ENCODE assay signal across 12 cellular contexts in the genomic region with DNA sequence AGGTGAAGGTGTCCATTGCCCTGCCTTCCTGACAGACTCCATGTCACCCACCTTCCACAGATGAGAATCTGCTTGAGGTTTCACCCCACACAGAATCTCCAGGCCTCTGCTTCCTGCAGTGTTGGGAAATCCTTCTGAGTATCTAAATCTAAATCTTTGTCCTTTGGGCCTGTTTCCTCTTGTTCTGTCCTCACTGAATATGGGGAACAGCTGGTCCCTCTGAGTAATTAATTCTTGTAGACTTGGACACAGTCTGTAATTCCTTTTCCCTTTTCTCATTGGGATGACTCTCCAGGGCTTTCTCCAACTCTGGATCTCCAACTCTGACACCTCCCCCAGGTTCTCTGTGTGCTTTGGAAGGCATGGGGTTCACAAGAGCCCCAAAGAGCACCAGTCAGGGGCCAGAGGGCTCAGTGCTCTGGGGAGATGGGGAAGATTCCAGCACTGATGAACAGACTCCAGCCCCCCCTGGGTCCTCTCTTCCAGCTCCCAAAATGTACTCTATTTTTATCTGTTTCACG. TPM values are rescaled to one million over a fixed set of nuclear protein-coding genes. Genes with fewer than 3 reads are reported as not detected.
A peak's percentile ranks its signal among the peaks of the same experiment; 100 is the strongest.
DNase-seq lines count a peak whose midpoint lies in the region; ATAC-seq lines count a peak whose summit lies in the region.
"Had no signal": no experiment of that assay in that cellular context is flagged by ENCODE, and none has a peak within 500 bp of the region (broad histone marks: within the 10 kb centered on the region; RNA-seq: fewer than 3 reads in every experiment).

No MANE protein-coding gene starts in this region.

- H3K36me3 ChIP-seq in esophagus (ENCODE audit: control insufficient read depth in 2 of 2, insufficient read depth in 2 of 2, low read length in 1 of 2) (no peaks in the 10 kb centered on the region), muscle layer of colon (ENCODE audit: insufficient read depth, low read length) (no peaks in the 10 kb centered on the region), urinary bladder (ENCODE audit: insufficient read depth) (no peaks in the 10 kb centered on the region)

- H3K27me3 ChIP-seq in esophagus (ENCODE audit: control insufficient read depth in 1 of 2, insufficient read depth in 2 of 2, low read length in 2 of 2) (peaks cover 0 to 6% of the 10 kb centered on the region in 2 donors), muscle layer of colon (ENCODE audit: control insufficient read depth in 1 of 2, insufficient read depth in 2 of 2, low read length in 2 of 2) (peaks cover 8 to 21% of the 10 kb centered on the region in 2 donors)

- peaks cover 0 to 3% of the 10 kb centered on the region in 2 donors for H3K9me3 ChIP-seq in esophagus (ENCODE audit: control insufficient read depth in 2 of 2, insufficient read depth in 1 of 2, low read depth in 1 of 2, low read length in 1 of 2)
- no peaks in the 10 kb centered on the region for H3K9me3 ChIP-seq in muscle layer of colon (ENCODE audit: low read length)

- ATAC-seq in GM19351 (IDR thresholded peaks at IDR 0.05; ENCODE audit: unreplicated experiment): no peak
- no peak for ATAC-seq in GM21723 (IDR thresholded peaks at IDR 0.05; ENCODE audit: unreplicated experiment)
- ATAC-seq: naive thymus-derived CD8-positive, alpha-beta T cell had no signal

- peak overlapping the region; percentile 76 to 78 for H3K27ac ChIP-seq in esophagus (ENCODE audit: low read depth in 2 of 2, low read length in 1 of 2)
- H3K27ac ChIP-seq in muscle layer of colon (ENCODE audit: low read depth, low read length): peak overlapping the region; percentile 35
- H3K27ac ChIP-seq in urinary bladder (ENCODE audit: low read depth): peak overlapping the region; percentile 86
- H3K27ac ChIP-seq: 22Rv1 had no signal

- DNase-seq in NCI-H1694 treated with DMSO at 0.1 percent for 48 hours (lab: John Stamatoyannopoulos, UW) (peak; percentile 4), NCI-H1694 (lab: John Stamatoyannopoulos, UW) (no peak), NCI-H748 (lab: John Stamatoyannopoulos, UW; ENCODE audit: unreplicated experiment) (no peak)
- DNase-seq: NCI-H774 had no signal

- H3K4me3 ChIP-seq in esophagus (ENCODE audit: low read depth in 1 of 2, low read length in 2 of 2) (no peak overlapping the region), muscle layer of colon (ENCODE audit: low read depth in 1 of 2, low read length in 2 of 2) (no peak overlapping the region), urinary bladder (ENCODE audit: low read depth, low read length) (no peak overlapping the region)

- H3K4me1 ChIP-seq in esophagus (ENCODE audit: control insufficient read depth in 2 of 2, insufficient read depth in 2 of 2, low read length in 1 of 2) (peaks cover 0 to 4% of the 10 kb centered on the region in 2 donors), muscle layer of colon (ENCODE audit: insufficient read depth, low read length) (peaks cover 15% of the 10 kb centered on the region), urinary bladder (ENCODE audit: insufficient read depth) (no peaks in the 10 kb centered on the region)

- no peak overlapping the region for H3K9ac ChIP-seq in muscle layer of colon (ENCODE audit: low read length)

- 43 to 47% methylated on average over 1 of the region's 1 CpG for WGBS in esophagus, 2 donors
- WGBS in urinary bladder: 34% methylated on average over 1 of the region's 1 CpG

RNA-seq across cellular contexts. Expression of a gene that starts 2.3 kb away (rescaled TPM):
- polyA plus RNA-seq in esophagus (1 to 10 TPM; 3.4 to 5.2 TPM), urinary bladder (71.7 TPM)
- total RNA-seq in urinary bladder: 47.9 TPM
- total RNA-seq: naive thymus-derived CD8-positive, alpha-beta T cell had no signal
- polyA plus RNA-seq: naive thymus-derived CD8-positive, alpha-beta T cell had no signal

RNA-seq across cellular contexts. Expression of a gene that starts 17.1 kb away (rescaled TPM):
- polyA plus RNA-seq in esophagus (not detected), urinary bladder (not detected)
- not detected for total RNA-seq in urinary bladder
- total RNA-seq: esophagus mucosa; naive thymus-derived CD8-positive, alpha-beta T cell had no signal
- polyA plus RNA-seq: naive thymus-derived CD8-positive, alpha-beta T cell had no signal

RNA-seq across cellular contexts. Expression of a gene that starts 46.5 kb away (rescaled TPM):
- 10 to 100 TPM; 11.6 to 12.4 TPM for polyA plus RNA-seq in esophagus
- total RNA-seq in urinary bladder: 9.5 TPM
- 14.8 TPM for polyA plus RNA-seq in urinary bladder

RNA-seq across cellular contexts. Expression of a gene that starts 56.5 kb away (rescaled TPM):
- polyA plus RNA-seq in esophagus (under 1 TPM; 0.06 to 0.08 TPM), urinary bladder (0.33 TPM)
- total RNA-seq in urinary bladder: 0.53 TPM

Comparison
In these comparisons a context has a peak if more than half of its experiments do, and no peak if none do; other contexts are left out.
1. H3K27ac ChIP-seq: peak in every context shown above with its lines; median percentile 86 in urinary bladder; 77 in esophagus; 35 in muscle layer of colon.
2. RNA of a gene that starts 2.3 kb away (polyA plus RNA-seq): 71.7 TPM in urinary bladder (single experiment); 3.4 to 5.2 TPM in esophagus; every median in the first group is over 10 times any median in the second.